In the genomic region with DNA sequence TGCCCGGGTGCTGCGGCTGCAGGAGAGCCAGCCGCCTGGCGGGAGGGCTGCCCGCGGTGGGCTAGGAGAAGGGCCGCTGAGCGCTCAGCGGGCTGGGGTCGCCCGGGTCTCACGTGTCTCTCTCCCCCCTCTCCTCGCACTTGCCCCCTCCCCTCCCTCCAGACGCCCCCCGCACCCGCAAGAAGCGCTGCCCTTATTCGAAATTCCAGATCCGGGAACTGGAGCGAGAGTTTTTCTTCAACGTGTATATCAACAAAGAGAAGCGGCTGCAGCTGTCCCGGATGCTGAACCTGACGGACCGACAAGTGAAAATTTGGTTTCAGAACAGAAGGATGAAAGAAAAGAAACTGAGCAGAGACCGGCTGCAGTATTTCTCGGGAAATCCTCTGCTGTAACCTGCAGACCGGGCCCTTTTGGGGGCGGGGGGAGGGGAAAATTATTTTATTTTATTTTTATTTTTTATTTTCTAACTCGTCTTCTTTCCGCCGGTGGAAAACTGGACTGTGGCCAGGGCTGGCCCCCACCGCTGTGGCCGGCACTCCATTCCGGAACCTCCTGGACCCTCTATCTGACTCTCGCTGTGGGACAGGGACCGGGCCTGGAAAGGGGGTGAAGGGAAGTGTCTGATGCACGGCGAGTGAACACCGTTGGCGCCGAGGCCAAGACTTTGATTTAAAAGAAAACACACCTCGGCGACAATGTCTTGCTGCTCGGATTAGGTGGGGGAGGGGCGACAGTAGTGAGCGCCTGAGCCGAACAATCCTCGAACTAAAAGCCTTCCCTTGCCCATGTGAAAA, we compare ENCODE assay signal across 2 cellular contexts.
A peak's percentile ranks its signal among the peaks of the same experiment; 100 is the strongest.
TF ChIP-seq lines count a peak whose summit lies in the region.

No MANE protein-coding gene starts in this region.

TF ChIP-seq in SK-N-SH, 30 proteins besides CTCF, POLR2A, EP300 and RAD21 (continued from another document):
- TF ChIP-seq EZH2phosphoT487 (IDR thresholded peaks at IDR 0.05; ENCODE audit: borderline replicate concordance, low read depth), result 0 out of 2 replicates have a peak, but pooled peaks have one; percentile 4
TF ChIP-seq in SK-N-SH: peak in this region for 1.

TF ChIP-seq in SK-N-SH treated with all-trans-retinoic acid at 6 μM for 48 hours, 23 proteins besides CTCF, POLR2A, EP300 and RAD21 (continued from another document):
- no peak for TF ChIP-seq ARNTL (CRISPR knock-in tag; IDR thresholded peaks at IDR 0.05; ENCODE audit: borderline replicate concordance, low read depth)
- TF ChIP-seq ZFP3 (CRISPR knock-in tag; IDR thresholded peaks at IDR 0.05), result no peak
- TF ChIP-seq TCF4 (CRISPR knock-in tag; IDR thresholded peaks at IDR 0.05; ENCODE audit: borderline replicate concordance), result no peak
- no peak for TF ChIP-seq PPARA (CRISPR knock-in tag; IDR thresholded peaks at IDR 0.05; ENCODE audit: borderline replicate concordance)
- no peak for TF ChIP-seq CREB5 (CRISPR knock-in tag; IDR thresholded peaks at IDR 0.05; ENCODE audit: low read depth)
- TF ChIP-seq ZNF565 (CRISPR knock-in tag; conservative IDR thresholded peaks at IDR 0.05; ENCODE audit: low read depth), result no peak
TF ChIP-seq in SK-N-SH treated with all-trans-retinoic acid at 6 μM for 48 hours: peak in this region for 0.
